In the genomic region with DNA sequence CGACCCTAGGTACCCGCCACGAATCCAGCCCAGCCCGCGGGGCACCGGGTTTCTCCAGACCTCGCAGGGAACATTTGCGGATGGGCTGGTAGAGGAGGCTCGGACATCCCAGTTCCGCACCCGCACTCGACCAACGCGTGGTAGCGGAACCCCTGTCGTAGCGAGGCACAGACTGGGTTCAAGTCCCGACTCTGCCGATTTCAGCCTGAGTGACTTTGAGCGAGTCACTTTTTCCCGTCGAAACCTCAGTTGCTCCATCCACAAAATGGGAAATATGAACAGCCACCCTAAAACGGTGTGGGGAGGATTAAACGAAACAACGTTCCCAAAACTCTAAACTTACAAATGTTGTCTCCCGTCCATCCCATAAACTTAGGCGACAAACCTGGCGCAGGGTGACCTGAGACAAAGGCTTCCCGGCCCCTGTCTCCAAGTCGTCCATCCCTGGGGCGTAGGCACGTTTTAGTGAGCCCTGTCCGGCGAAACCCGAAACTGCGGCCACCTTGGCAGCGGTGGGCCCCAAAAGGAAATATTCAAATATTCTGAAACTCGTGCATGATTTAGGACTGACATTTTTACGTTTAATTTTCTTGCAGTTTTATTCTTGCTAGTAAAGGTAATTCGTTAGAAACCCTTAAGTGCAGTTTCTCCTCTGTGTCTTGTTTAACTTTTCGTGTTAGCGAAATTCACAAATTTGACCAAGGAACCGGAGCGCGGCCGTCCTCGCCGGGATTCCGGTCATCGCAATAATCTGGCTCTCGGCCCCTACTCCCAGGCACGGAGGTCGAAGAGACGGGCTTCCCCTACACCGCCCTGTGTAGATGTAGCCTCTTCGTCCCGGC, we compare ENCODE assay signal across 1 cellular context.
TF ChIP-seq lines count a peak whose summit lies in the region.

No MANE protein-coding gene starts in this region.

TF ChIP-seq in GM12878, 131 proteins besides CTCF, POLR2A, EP300 and RAD21 (continued from another document and continues in another):
- TF ChIP-seq, protein P1, sequence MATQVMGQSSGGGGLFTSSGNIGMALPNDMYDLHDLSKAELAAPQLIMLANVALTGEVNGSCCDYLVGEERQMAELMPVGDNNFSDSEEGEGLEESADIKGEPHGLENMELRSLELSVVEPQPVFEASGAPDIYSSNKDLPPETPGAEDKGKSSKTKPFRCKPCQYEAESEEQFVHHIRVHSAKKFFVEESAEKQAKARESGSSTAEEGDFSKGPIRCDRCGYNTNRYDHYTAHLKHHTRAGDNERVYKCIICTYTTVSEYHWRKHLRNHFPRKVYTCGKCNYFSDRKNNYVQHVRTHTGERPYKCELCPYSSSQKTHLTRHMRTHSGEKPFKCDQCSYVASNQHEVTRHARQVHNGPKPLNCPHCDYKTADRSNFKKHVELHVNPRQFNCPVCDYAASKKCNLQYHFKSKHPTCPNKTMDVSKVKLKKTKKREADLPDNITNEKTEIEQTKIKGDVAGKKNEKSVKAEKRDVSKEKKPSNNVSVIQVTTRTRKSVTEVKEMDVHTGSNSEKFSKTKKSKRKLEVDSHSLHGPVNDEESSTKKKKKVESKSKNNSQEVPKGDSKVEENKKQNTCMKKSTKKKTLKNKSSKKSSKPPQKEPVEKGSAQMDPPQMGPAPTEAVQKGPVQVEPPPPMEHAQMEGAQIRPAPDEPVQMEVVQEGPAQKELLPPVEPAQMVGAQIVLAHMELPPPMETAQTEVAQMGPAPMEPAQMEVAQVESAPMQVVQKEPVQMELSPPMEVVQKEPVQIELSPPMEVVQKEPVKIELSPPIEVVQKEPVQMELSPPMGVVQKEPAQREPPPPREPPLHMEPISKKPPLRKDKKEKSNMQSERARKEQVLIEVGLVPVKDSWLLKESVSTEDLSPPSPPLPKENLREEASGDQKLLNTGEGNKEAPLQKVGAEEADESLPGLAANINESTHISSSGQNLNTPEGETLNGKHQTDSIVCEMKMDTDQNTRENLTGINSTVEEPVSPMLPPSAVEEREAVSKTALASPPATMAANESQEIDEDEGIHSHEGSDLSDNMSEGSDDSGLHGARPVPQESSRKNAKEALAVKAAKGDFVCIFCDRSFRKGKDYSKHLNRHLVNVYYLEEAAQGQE (IDR thresholded peaks at IDR 0.05; ENCODE audit: low read depth, low read length), result no peak
- TF ChIP-seq PAX8 (IDR thresholded peaks at IDR 0.05), result no peak
- no peak for TF ChIP-seq ZNF207 (IDR thresholded peaks at IDR 0.05; ENCODE audit: borderline replicate concordance)
- TF ChIP-seq NFXL1 (IDR thresholded peaks at IDR 0.05; ENCODE audit: borderline replicate concordance), result no peak
- TF ChIP-seq, protein P2, sequence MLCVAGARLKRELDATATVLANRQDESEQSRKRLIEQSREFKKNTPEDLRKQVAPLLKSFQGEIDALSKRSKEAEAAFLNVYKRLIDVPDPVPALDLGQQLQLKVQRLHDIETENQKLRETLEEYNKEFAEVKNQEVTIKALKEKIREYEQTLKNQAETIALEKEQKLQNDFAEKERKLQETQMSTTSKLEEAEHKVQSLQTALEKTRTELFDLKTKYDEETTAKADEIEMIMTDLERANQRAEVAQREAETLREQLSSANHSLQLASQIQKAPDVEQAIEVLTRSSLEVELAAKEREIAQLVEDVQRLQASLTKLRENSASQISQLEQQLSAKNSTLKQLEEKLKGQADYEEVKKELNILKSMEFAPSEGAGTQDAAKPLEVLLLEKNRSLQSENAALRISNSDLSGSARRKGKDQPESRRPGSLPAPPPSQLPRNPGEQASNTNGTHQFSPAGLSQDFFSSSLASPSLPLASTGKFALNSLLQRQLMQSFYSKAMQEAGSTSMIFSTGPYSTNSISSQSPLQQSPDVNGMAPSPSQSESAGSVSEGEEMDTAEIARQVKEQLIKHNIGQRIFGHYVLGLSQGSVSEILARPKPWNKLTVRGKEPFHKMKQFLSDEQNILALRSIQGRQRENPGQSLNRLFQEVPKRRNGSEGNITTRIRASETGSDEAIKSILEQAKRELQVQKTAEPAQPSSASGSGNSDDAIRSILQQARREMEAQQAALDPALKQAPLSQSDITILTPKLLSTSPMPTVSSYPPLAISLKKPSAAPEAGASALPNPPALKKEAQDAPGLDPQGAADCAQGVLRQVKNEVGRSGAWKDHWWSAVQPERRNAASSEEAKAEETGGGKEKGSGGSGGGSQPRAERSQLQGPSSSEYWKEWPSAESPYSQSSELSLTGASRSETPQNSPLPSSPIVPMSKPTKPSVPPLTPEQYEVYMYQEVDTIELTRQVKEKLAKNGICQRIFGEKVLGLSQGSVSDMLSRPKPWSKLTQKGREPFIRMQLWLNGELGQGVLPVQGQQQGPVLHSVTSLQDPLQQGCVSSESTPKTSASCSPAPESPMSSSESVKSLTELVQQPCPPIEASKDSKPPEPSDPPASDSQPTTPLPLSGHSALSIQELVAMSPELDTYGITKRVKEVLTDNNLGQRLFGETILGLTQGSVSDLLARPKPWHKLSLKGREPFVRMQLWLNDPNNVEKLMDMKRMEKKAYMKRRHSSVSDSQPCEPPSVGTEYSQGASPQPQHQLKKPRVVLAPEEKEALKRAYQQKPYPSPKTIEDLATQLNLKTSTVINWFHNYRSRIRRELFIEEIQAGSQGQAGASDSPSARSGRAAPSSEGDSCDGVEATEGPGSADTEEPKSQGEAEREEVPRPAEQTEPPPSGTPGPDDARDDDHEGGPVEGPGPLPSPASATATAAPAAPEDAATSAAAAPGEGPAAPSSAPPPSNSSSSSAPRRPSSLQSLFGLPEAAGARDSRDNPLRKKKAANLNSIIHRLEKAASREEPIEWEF (IDR thresholded peaks at IDR 0.05; ENCODE audit: insufficient replicate concordance, low read depth, low read length), result no peak
- TF ChIP-seq, protein P3, sequence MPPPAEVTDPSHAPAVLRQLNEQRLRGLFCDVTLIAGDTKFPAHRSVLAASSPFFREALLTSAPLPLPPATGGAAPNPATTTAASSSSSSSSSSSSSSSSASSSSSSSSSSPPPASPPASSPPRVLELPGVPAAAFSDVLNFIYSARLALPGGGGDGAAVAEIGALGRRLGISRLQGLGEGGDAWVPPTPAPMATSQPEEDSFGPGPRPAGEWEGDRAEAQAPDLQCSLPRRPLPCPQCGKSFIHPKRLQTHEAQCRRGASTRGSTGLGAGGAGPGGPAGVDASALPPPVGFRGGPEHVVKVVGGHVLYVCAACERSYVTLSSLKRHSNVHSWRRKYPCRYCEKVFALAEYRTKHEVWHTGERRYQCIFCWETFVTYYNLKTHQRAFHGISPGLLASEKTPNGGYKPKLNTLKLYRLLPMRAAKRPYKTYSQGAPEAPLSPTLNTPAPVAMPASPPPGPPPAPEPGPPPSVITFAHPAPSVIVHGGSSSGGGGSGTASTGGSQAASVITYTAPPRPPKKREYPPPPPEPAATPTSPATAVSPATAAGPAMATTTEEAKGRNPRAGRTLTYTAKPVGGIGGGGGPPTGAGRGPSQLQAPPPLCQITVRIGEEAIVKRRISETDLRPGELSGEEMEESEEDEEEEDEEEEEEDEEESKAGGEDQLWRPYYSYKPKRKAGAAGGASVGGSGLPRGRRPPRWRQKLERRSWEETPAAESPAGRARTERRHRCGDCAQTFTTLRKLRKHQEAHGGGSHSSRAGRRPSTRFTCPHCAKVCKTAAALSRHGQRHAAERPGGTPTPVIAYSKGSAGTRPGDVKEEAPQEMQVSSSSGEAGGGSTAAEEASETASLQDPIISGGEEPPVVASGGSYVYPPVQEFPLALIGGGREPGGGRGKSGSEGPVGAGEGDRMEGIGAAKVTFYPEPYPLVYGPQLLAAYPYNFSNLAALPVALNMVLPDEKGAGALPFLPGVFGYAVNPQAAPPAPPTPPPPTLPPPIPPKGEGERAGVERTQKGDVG (CRISPR knock-in tag; IDR thresholded peaks at IDR 0.05), result no peak
- no peak for TF ChIP-seq HCFC1 (IDR thresholded peaks at IDR 0.05; ENCODE audit: low read length)
- TF ChIP-seq ZNF622 (IDR thresholded peaks at IDR 0.05), result no peak
- no peak for TF ChIP-seq JUND (IDR thresholded peaks at IDR 0.05; ENCODE audit: low read depth, low read length)
- TF ChIP-seq, protein P4, sequence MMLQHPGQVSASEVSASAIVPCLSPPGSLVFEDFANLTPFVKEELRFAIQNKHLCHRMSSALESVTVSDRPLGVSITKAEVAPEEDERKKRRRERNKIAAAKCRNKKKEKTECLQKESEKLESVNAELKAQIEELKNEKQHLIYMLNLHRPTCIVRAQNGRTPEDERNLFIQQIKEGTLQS (IDR thresholded peaks at IDR 0.05; ENCODE audit: borderline replicate concordance, extremely low read depth, low read depth, low read length), result no peak
- no peak for TF ChIP-seq SREBF2 (IDR thresholded peaks at IDR 0.05; ENCODE audit: low read length)
- TF ChIP-seq, protein P5, sequence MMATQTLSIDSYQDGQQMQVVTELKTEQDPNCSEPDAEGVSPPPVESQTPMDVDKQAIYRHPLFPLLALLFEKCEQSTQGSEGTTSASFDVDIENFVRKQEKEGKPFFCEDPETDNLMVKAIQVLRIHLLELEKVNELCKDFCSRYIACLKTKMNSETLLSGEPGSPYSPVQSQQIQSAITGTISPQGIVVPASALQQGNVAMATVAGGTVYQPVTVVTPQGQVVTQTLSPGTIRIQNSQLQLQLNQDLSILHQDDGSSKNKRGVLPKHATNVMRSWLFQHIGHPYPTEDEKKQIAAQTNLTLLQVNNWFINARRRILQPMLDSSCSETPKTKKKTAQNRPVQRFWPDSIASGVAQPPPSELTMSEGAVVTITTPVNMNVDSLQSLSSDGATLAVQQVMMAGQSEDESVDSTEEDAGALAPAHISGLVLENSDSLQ (IDR thresholded peaks at IDR 0.05), result no peak
- TF ChIP-seq YY1 (IDR thresholded peaks at IDR 0.05; ENCODE audit: low read depth, low read length), result no peak
- TF ChIP-seq, protein P6, sequence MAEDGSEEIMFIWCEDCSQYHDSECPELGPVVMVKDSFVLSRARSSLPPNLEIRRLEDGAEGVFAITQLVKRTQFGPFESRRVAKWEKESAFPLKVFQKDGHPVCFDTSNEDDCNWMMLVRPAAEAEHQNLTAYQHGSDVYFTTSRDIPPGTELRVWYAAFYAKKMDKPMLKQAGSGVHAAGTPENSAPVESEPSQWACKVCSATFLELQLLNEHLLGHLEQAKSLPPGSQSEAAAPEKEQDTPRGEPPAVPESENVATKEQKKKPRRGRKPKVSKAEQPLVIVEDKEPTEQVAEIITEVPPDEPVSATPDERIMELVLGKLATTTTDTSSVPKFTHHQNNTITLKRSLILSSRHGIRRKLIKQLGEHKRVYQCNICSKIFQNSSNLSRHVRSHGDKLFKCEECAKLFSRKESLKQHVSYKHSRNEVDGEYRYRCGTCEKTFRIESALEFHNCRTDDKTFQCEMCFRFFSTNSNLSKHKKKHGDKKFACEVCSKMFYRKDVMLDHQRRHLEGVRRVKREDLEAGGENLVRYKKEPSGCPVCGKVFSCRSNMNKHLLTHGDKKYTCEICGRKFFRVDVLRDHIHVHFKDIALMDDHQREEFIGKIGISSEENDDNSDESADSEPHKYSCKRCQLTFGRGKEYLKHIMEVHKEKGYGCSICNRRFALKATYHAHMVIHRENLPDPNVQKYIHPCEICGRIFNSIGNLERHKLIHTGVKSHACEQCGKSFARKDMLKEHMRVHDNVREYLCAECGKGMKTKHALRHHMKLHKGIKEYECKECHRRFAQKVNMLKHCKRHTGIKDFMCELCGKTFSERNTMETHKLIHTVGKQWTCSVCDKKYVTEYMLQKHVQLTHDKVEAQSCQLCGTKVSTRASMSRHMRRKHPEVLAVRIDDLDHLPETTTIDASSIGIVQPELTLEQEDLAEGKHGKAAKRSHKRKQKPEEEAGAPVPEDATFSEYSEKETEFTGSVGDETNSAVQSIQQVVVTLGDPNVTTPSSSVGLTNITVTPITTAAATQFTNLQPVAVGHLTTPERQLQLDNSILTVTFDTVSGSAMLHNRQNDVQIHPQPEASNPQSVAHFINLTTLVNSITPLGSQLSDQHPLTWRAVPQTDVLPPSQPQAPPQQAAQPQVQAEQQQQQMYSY (CRISPR knock-in tag; IDR thresholded peaks at IDR 0.05), result no peak
- peak; percentile 92 for TF ChIP-seq SMARCA5 (IDR thresholded peaks at IDR 0.05)
- no peak for TF ChIP-seq NR2F1 (conservative IDR thresholded peaks at IDR 0.05)
- TF ChIP-seq CHD2 (IDR thresholded peaks at IDR 0.05; ENCODE audit: borderline replicate concordance, low read depth, low read length), result no peak
- TF ChIP-seq, protein P7, sequence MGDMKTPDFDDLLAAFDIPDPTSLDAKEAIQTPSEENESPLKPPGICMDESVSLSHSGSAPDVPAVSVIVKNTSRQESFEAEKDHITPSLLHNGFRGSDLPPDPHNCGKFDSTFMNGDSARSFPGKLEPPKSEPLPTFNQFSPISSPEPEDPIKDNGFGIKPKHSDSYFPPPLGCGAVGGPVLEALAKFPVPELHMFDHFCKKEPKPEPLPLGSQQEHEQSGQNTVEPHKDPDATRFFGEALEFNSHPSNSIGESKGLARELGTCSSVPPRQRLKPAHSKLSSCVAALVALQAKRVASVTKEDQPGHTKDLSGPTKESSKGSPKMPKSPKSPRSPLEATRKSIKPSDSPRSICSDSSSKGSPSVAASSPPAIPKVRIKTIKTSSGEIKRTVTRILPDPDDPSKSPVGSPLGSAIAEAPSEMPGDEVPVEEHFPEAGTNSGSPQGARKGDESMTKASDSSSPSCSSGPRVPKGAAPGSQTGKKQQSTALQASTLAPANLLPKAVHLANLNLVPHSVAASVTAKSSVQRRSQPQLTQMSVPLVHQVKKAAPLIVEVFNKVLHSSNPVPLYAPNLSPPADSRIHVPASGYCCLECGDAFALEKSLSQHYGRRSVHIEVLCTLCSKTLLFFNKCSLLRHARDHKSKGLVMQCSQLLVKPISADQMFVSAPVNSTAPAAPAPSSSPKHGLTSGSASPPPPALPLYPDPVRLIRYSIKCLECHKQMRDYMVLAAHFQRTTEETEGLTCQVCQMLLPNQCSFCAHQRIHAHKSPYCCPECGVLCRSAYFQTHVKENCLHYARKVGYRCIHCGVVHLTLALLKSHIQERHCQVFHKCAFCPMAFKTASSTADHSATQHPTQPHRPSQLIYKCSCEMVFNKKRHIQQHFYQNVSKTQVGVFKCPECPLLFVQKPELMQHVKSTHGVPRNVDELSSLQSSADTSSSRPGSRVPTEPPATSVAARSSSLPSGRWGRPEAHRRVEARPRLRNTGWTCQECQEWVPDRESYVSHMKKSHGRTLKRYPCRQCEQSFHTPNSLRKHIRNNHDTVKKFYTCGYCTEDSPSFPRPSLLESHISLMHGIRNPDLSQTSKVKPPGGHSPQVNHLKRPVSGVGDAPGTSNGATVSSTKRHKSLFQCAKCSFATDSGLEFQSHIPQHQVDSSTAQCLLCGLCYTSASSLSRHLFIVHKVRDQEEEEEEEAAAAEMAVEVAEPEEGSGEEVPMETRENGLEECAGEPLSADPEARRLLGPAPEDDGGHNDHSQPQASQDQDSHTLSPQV (IDR thresholded peaks at IDR 0.05), result no peak
- TF ChIP-seq POU2F2 (IDR thresholded peaks at IDR 0.05; ENCODE audit: borderline replicate concordance, low read depth, low read length), result peak; percentile 70; the same call in 2 of the 3 replicates
- TF ChIP-seq, protein P8, sequence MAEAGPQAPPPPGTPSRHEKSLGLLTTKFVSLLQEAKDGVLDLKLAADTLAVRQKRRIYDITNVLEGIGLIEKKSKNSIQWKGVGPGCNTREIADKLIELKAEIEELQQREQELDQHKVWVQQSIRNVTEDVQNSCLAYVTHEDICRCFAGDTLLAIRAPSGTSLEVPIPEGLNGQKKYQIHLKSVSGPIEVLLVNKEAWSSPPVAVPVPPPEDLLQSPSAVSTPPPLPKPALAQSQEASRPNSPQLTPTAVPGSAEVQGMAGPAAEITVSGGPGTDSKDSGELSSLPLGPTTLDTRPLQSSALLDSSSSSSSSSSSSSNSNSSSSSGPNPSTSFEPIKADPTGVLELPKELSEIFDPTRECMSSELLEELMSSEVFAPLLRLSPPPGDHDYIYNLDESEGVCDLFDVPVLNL (IDR thresholded peaks at IDR 0.05; ENCODE audit: low read depth, low read length), result no peak
- no peak for TF ChIP-seq HDGF (IDR thresholded peaks at IDR 0.05)
- no peak for TF ChIP-seq MXI1 (IDR thresholded peaks at IDR 0.05; ENCODE audit: low read depth, low read length)
